Comparison of ENCODE assay signal across 11 cellular contexts in the genomic region with DNA sequence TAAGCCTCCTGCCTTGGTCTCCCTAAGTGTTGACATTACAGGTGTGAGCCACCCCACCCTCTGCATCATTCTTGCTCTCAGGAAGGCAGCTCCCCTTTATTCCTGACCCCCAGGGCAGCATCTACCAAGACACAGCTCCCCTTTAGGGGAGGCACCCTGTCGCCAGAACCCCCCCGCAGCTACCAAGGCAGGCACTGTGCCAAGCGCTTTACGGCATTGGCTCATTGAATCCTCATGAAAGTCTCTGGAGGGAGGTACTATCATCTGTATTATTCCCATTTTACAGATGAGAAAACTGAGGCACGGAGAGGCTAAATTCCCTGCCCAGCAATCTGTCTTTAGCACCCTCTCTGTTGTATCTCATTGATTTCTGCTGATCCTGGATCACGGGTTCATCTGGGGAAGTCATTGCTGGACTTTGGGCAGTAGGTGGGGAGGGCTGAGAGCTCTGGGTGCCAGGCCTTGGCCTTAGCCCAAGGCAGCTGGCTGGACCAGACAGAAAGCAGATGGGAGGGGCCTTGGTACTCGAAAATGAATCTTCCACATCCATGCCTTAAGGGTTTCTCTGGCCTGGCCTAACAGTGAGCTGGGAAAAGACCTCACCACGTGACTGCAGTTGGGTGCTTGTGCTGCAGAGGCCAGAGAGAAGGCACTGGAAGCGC.
DNase-seq lines count a peak whose midpoint lies in the region; ATAC-seq lines count a peak whose summit lies in the region.
"Had no signal": no experiment of that assay in that cellular context is flagged by ENCODE, and none has a peak within 500 bp of the region (broad histone marks: within the 10 kb centered on the region; RNA-seq: fewer than 3 reads in every experiment).

No MANE protein-coding gene starts in this region.

- no peak overlapping the region for H3K4me3 ChIP-seq in subcutaneous abdominal adipose tissue (ENCODE audit: low read depth in 1 of 5, low read length in 5 of 5)

- no peaks in the 10 kb centered on the region for H3K9me3 ChIP-seq in subcutaneous abdominal adipose tissue (ENCODE audit: control insufficient read depth in 5 of 5, low read length in 5 of 5)

- peaks cover 3 to 59% (median 29%) of the 10 kb centered on the region in 5 donors for H3K4me1 ChIP-seq in subcutaneous abdominal adipose tissue (ENCODE audit: control insufficient read depth in 5 of 5, insufficient read depth in 5 of 5, low read length in 5 of 5)

- DNase-seq in NCI-H1092 treated with DMSO at 0.1 percent for 48 hours (lab: John Stamatoyannopoulos, UW) (peak; percentile 62), caudate nucleus (lab: John Stamatoyannopoulos, UW) (peak in 54 of 61 donors; percentile 13 to 85 (median 62)), NCI-H1694 (lab: John Stamatoyannopoulos, UW) (no peak)
- no peak for DNase-seq in activated effector memory CD4-positive, alpha-beta T cell treated with anti-CD3 and anti-CD28 coated beads, Interleukin-2, amount 50 U/mL, for 16 hours
- DNase-seq: activated gamma-delta T cell treated with Interleukin-2 at 50 U/mL for 16 hours, NCI-H1417 treated with DMSO at 0.1 percent for 48 hours had no signal

- ATAC-seq in GM18907 (IDR thresholded peaks at IDR 0.05; ENCODE audit: unreplicated experiment) = no peak
- no peak for ATAC-seq in HG03135 (IDR thresholded peaks at IDR 0.05; ENCODE audit: unreplicated experiment)
- ATAC-seq: activated CD4-positive, CD25-positive, alpha-beta regulatory T cell treated with anti-CD3 and anti-CD28 coated beads, Interleukin-2, amount 50 U/mL, for 24 hours had no signal

- H3K9ac ChIP-seq in subcutaneous abdominal adipose tissue (ENCODE audit: low read length in 5 of 5) = peak overlapping the region in 1 of 5 donors; percentile 19

- peaks cover 0 to 27% (median 8%) of the 10 kb centered on the region in 5 donors for H3K36me3 ChIP-seq in subcutaneous abdominal adipose tissue (ENCODE audit: control insufficient read depth in 5 of 5, insufficient read depth in 5 of 5, low read length in 5 of 5)

- H3K27ac ChIP-seq in caudate nucleus (ENCODE audit: low read depth, low read length) (peak overlapping the region; percentile 44), layer of hippocampus (ENCODE audit: low read depth, low read length) (peak overlapping the region; percentile 52), subcutaneous abdominal adipose tissue (ENCODE audit: low read depth, low read length) (peak overlapping the region; percentile 41)

- H3K27me3 ChIP-seq in layer of hippocampus (ENCODE audit: control insufficient read depth, insufficient read depth, low read length) (no peaks in the 10 kb centered on the region), subcutaneous abdominal adipose tissue (ENCODE audit: control insufficient read depth in 5 of 5, insufficient read depth in 4 of 5, low read length in 5 of 5) (no peaks in the 10 kb centered on the region)

Comparison
In these comparisons a context has a peak if more than half of its experiments do, and no peak if none do; other contexts are left out.
1. DNase-seq: peak in NCI-H1092 treated with DMSO at 0.1 percent for 48 hours (single experiment) and caudate nucleus (54 of 61); none in activated effector memory CD4-positive, alpha-beta T cell treated with anti-CD3 and anti-CD28 coated beads, Interleukin-2, amount 50 U/mL, for 16 hours (single experiment) and NCI-H1694 (single experiment).
2. Peak in every context shown above with its lines, with median percentiles within 50 percentile points of each other: H3K27ac ChIP-seq.